1 cellular context compared by ENCODE assay signal in genomic region chr7:71145906-71146901, GRCh38.
TF ChIP-seq lines count a peak whose summit lies in the region.

No MANE protein-coding gene starts in this region.

TF ChIP-seq in GM23338, 12 proteins besides CTCF, POLR2A, EP300 and RAD21 (continued from another document):
- TF ChIP-seq ZNF462 (CRISPR knock-in tag; IDR thresholded peaks at IDR 0.05) (no peak), JUNB (IDR thresholded peaks at IDR 0.05; ENCODE audit: unreplicated experiment) (no peak), ETS1 (IDR thresholded peaks at IDR 0.05) (no peak), STAT1 (IDR thresholded peaks at IDR 0.05; ENCODE audit: unreplicated experiment) (no peak), EZH2phosphoT487 (IDR thresholded peaks at IDR 0.05; ENCODE audit: unreplicated experiment) (no peak), EZH2 (IDR thresholded peaks at IDR 0.05; ENCODE audit: low read depth, unreplicated experiment) (no peak), NANOG (IDR thresholded peaks at IDR 0.05; ENCODE audit: borderline replicate concordance) (no peak), CREB1 (CRISPR knock-in tag; IDR thresholded peaks at IDR 0.05; ENCODE audit: low read depth) (no peak), ZNF331 (CRISPR knock-in tag; IDR thresholded peaks at IDR 0.05; ENCODE audit: low read depth) (no peak)
